Comparison of ENCODE assay signal across 10 cellular contexts in genomic region chr7:66150471-66150870, GRCh38. TPM values are rescaled to one million over a fixed set of nuclear protein-coding genes. Genes with fewer than 3 reads are reported as not detected.
DNase-seq lines count a peak whose midpoint lies in the region; ATAC-seq and TF ChIP-seq lines count a peak whose summit lies in the region.
"Had no signal": no experiment of that assay in that cellular context is flagged by ENCODE, and none has a peak within 500 bp of the region (broad histone marks: within the 10 kb centered on the region; RNA-seq: fewer than 3 reads in every experiment).

No MANE protein-coding gene starts in this region.

- H2BK12ac ChIP-seq in mesenchymal stem cell (ENCODE audit: low read length in 2 of 2): peak overlapping the region; percentile 69 to 100

- H3K4ac ChIP-seq in mesenchymal stem cell (ENCODE audit: low read depth in 1 of 2, low read length in 2 of 2): peak overlapping the region; percentile 57 to 100

- H4K8ac ChIP-seq in mesenchymal stem cell (ENCODE audit: low read length): peak overlapping the region; percentile 51

- no peaks in the 10 kb centered on the region for H3K9me3 Mint-ChIP-seq in activated CD8-positive, alpha-beta T cell treated with anti-CD3 and anti-CD28 coated beads, Interleukin-2, amount 10 ng/mL, durations not matched to agents 7 days and 5 days (ENCODE audit: insufficient read depth)
- no peaks in the 10 kb centered on the region for H3K9me3 Mint-ChIP-seq in activated CD8-positive, alpha-beta T cell treated with anti-CD3 and anti-CD28 coated beads for 36 hours
- H3K9me3 Mint-ChIP-seq in central memory CD8-positive, alpha-beta T cell: no peaks in the 10 kb centered on the region
- H3K9me3 Mint-ChIP-seq in type B pancreatic cell (no peaks in the 10 kb centered on the region), progenitor cell of endocrine pancreas (ENCODE audit: low read depth) (no peaks in the 10 kb centered on the region)

- peak overlapping the region; percentile 62 for H4K91ac ChIP-seq in mesenchymal stem cell (ENCODE audit: low read length)

- H3K4me1 Mint-ChIP-seq in activated CD8-positive, alpha-beta T cell treated with anti-CD3 and anti-CD28 coated beads, Interleukin-2, amount 10 ng/mL, durations not matched to agents 7 days and 5 days (ENCODE audit: low read depth): peaks cover 29% of the 10 kb centered on the region
- H3K4me1 Mint-ChIP-seq in activated CD8-positive, alpha-beta T cell treated with anti-CD3 and anti-CD28 coated beads for 36 hours (ENCODE audit: low read depth): peaks cover 32% of the 10 kb centered on the region
- H3K4me1 Mint-ChIP-seq in central memory CD8-positive, alpha-beta T cell: peaks cover 25% of the 10 kb centered on the region
- H3K4me1 Mint-ChIP-seq in type B pancreatic cell (ENCODE audit: unreplicated experiment) (peaks cover 50% of the 10 kb centered on the region), progenitor cell of endocrine pancreas (ENCODE audit: low read depth) (peaks cover 18% of the 10 kb centered on the region)

- H3K9me3 ChIP-seq in mesenchymal stem cell (ENCODE audit: control insufficient read depth, low read length): no peaks in the 10 kb centered on the region

- H3K27ac Mint-ChIP-seq in activated CD8-positive, alpha-beta T cell treated with anti-CD3 and anti-CD28 coated beads, Interleukin-2, amount 10 ng/mL, durations not matched to agents 7 days and 5 days: peak overlapping the region; percentile 13
- no peak overlapping the region for H3K27ac Mint-ChIP-seq in activated CD8-positive, alpha-beta T cell treated with anti-CD3 and anti-CD28 coated beads for 36 hours
- peak overlapping the region; percentile 8 for H3K27ac Mint-ChIP-seq in central memory CD8-positive, alpha-beta T cell (ENCODE audit: low read depth)
- H3K27ac Mint-ChIP-seq in type B pancreatic cell (peak overlapping the region; percentile 41), progenitor cell of endocrine pancreas (no peak overlapping the region)
- H3K27ac Mint-ChIP-seq: B cell had no signal

- H3K4me3 Mint-ChIP-seq in activated CD8-positive, alpha-beta T cell treated with anti-CD3 and anti-CD28 coated beads, Interleukin-2, amount 10 ng/mL, durations not matched to agents 7 days and 5 days: no peak overlapping the region
- H3K4me3 Mint-ChIP-seq in activated CD8-positive, alpha-beta T cell treated with anti-CD3 and anti-CD28 coated beads for 36 hours: no peak overlapping the region
- H3K4me3 Mint-ChIP-seq in central memory CD8-positive, alpha-beta T cell: no peak overlapping the region
- no peak overlapping the region for H3K4me3 Mint-ChIP-seq in type B pancreatic cell
- no peak overlapping the region for H3K4me3 Mint-ChIP-seq in progenitor cell of endocrine pancreas (ENCODE audit: low read depth)
- H3K4me3 Mint-ChIP-seq: B cell had no signal

- CTCF ChIA-PET in activated CD8-positive, alpha-beta T cell treated with anti-CD3 and anti-CD28 coated beads, Interleukin-2, amount 10 ng/mL, durations not matched to agents 7 days and 5 days (lab: Charles Lee): interaction anchor here (0.9 kb wide), 1 partner anchor 10 kb away, joined by 3 read pairs; no protein-coding TSS in a partner anchor
- CTCF ChIA-PET in activated CD8-positive, alpha-beta T cell treated with anti-CD3 and anti-CD28 coated beads for 36 hours (lab: Charles Lee): no interaction called here

- H3K36me3 ChIP-seq in mesenchymal stem cell (ENCODE audit: control insufficient read depth in 1 of 2, insufficient read depth in 2 of 2, low read depth in 1 of 2, low read length in 2 of 2): peaks cover 23 to 53% of the 10 kb centered on the region in 2 experiments

- H2AFZ ChIP-seq in mesenchymal stem cell (ENCODE audit: low read depth, low read length): no peak overlapping the region

- POLR2A ChIA-PET in activated CD8-positive, alpha-beta T cell treated with anti-CD3 and anti-CD28 coated beads, Interleukin-2, amount 10 ng/mL, durations not matched to agents 7 days and 5 days (lab: Charles Lee): interaction anchor here (0.9 kb wide), 1 partner anchor 15 kb away, joined by 3 read pairs; no protein-coding TSS in a partner anchor
- POLR2A ChIA-PET in activated CD8-positive, alpha-beta T cell treated with anti-CD3 and anti-CD28 coated beads for 36 hours (lab: Charles Lee): interaction anchor here (0.6 kb wide), 1 partner anchor 82 kb away, joined by 4 read pairs; no protein-coding TSS in a partner anchor

- H3K4me1 ChIP-seq in mesenchymal stem cell (ENCODE audit: control insufficient read depth, insufficient read depth, low read depth, low read length): peaks cover 17% of the 10 kb centered on the region

- no peak overlapping the region for H3K14ac ChIP-seq in mesenchymal stem cell (ENCODE audit: low read length in 2 of 2)

- H2BK5ac ChIP-seq in mesenchymal stem cell (ENCODE audit: low read depth, low read length, poor library complexity, severe bottlenecking): no peak overlapping the region

- DNase-seq in activated CD8-positive, alpha-beta T cell treated with anti-CD3 and anti-CD28 coated beads, Interleukin-2, amount 10 ng/mL, durations not matched to agents 7 days and 5 days: peak; percentile 25
- no peak for DNase-seq in activated CD8-positive, alpha-beta T cell treated with anti-CD3 and anti-CD28 coated beads for 36 hours
- DNase-seq in central memory CD8-positive, alpha-beta T cell (ENCODE audit: low spot score in 2 of 2): no peak
- DNase-seq in mesenchymal stem cell (peak; percentile 63), type B pancreatic cell (ENCODE audit: extremely low spot score, unreplicated experiment) (no peak), NCI-H146 (lab: John Stamatoyannopoulos, UW) (no peak), progenitor cell of endocrine pancreas (ENCODE audit: low spot score, unreplicated experiment) (no peak)
- DNase-seq: effector CD8-positive, alpha-beta T cell had no signal

- intact Hi-C loops in activated CD8-positive, alpha-beta T cell treated with anti-CD3 and anti-CD28 coated beads for 36 hours (cut with micrococcal nuclease): no loop called here

- TF ChIP-seq CTCF in activated CD8-positive, alpha-beta T cell treated with anti-CD3 and anti-CD28 coated beads for 36 hours (IDR thresholded peaks at IDR 0.05): no peak
- TF ChIP-seq CTCF in type B pancreatic cell (conservative IDR thresholded peaks at IDR 0.05): no peak
- no peak for TF ChIP-seq CTCF in progenitor cell of endocrine pancreas (IDR thresholded peaks at IDR 0.05; ENCODE audit: unreplicated experiment)

- peak overlapping the region; percentile 65 for H2BK120ac ChIP-seq in mesenchymal stem cell (ENCODE audit: low read depth, low read length)

- no peak overlapping the region for H3K27ac ChIP-seq in mesenchymal stem cell (ENCODE audit: low read length, poor library complexity, severe bottlenecking)

- H3K36me3 Mint-ChIP-seq in activated CD8-positive, alpha-beta T cell treated with anti-CD3 and anti-CD28 coated beads, Interleukin-2, amount 10 ng/mL, durations not matched to agents 7 days and 5 days (ENCODE audit: low read depth): peaks cover 52% of the 10 kb centered on the region
- peaks cover 57% of the 10 kb centered on the region for H3K36me3 Mint-ChIP-seq in activated CD8-positive, alpha-beta T cell treated with anti-CD3 and anti-CD28 coated beads for 36 hours (ENCODE audit: low read depth)
- H3K36me3 Mint-ChIP-seq in central memory CD8-positive, alpha-beta T cell (ENCODE audit: insufficient read depth): peaks cover 57% of the 10 kb centered on the region
- H3K36me3 Mint-ChIP-seq in type B pancreatic cell (peaks cover 30% of the 10 kb centered on the region), progenitor cell of endocrine pancreas (ENCODE audit: insufficient read depth) (peaks cover 24% of the 10 kb centered on the region)

- H3K4me2 ChIP-seq in mesenchymal stem cell (ENCODE audit: low read length, poor library complexity, severe bottlenecking): no peak overlapping the region

- H3K23ac ChIP-seq in mesenchymal stem cell (ENCODE audit: low read length in 2 of 2): no peak overlapping the region

- peak overlapping the region; percentile 69 for H2AK5ac ChIP-seq in mesenchymal stem cell (ENCODE audit: low read length, severe bottlenecking)

- peaks cover 38% of the 10 kb centered on the region for H3K79me1 ChIP-seq in mesenchymal stem cell (replicated peaks; ENCODE audit: low read length, poor library complexity, severe bottlenecking)

- no peak overlapping the region for H3K4me3 ChIP-seq in mesenchymal stem cell (ENCODE audit: insufficient read depth in 1 of 2, low read depth in 1 of 2, low read length in 2 of 2)

- 29% methylated on average over 3 of the region's 3 CpGs for WGBS in mesenchymal stem cell

- no peaks in the 10 kb centered on the region for H3K27me3 ChIP-seq in mesenchymal stem cell (ENCODE audit: control insufficient read depth in 1 of 2, insufficient read depth in 1 of 2, low read length in 2 of 2)

- H2BK15ac ChIP-seq in mesenchymal stem cell (ENCODE audit: low read depth, poor library complexity, severe bottlenecking): no peak overlapping the region

- no peaks in the 10 kb centered on the region for H3K27me3 Mint-ChIP-seq in activated CD8-positive, alpha-beta T cell treated with anti-CD3 and anti-CD28 coated beads, Interleukin-2, amount 10 ng/mL, durations not matched to agents 7 days and 5 days (ENCODE audit: low read depth)
- no peaks in the 10 kb centered on the region for H3K27me3 Mint-ChIP-seq in activated CD8-positive, alpha-beta T cell treated with anti-CD3 and anti-CD28 coated beads for 36 hours
- H3K27me3 Mint-ChIP-seq in central memory CD8-positive, alpha-beta T cell: no peaks in the 10 kb centered on the region
- H3K27me3 Mint-ChIP-seq in type B pancreatic cell (no peaks in the 10 kb centered on the region), progenitor cell of endocrine pancreas (no peaks in the 10 kb centered on the region)
- H3K27me3 Mint-ChIP-seq: B cell had no signal

- H3K18ac ChIP-seq in mesenchymal stem cell (ENCODE audit: low read depth in 1 of 2, low read length in 2 of 2): peak overlapping the region; percentile 97 to 99

- peak overlapping the region; percentile 53 for H3K9ac ChIP-seq in mesenchymal stem cell (ENCODE audit: low read length)

- no peak for ATAC-seq in activated CD8-positive, alpha-beta T cell treated with anti-CD3 and anti-CD28 coated beads, Interleukin-2, amount 10 ng/mL, durations not matched to agents 7 days and 5 days
- ATAC-seq in activated CD8-positive, alpha-beta T cell treated with anti-CD3 and anti-CD28 coated beads for 36 hours: no peak
- ATAC-seq in central memory CD8-positive, alpha-beta T cell (replicated peaks; ENCODE audit: extremely low read depth, poor library complexity, severe bottlenecking): no peak
- no peak for ATAC-seq in GM18867 (IDR thresholded peaks at IDR 0.05; ENCODE audit: unreplicated experiment)

RNA-seq across cellular contexts. Expression of gene CRCP, which starts 35.8 kb away (rescaled TPM):
- 10 to 100 TPM; 29.0 to 31.3 TPM for total RNA-seq in activated CD8-positive, alpha-beta T cell treated with anti-CD3 and anti-CD28 coated beads, Interleukin-2, amount 10 ng/mL, durations not matched to agents 7 days and 5 days
- 10 to 100 TPM; 25.5 to 25.9 TPM for total RNA-seq in activated CD8-positive, alpha-beta T cell treated with anti-CD3 and anti-CD28 coated beads for 36 hours
- 17.4 TPM for polyA plus RNA-seq in mesenchymal stem cell (2013, experiment 1 of 2)
- polyA plus RNA-seq in mesenchymal stem cell (2013, experiment 2 of 2): 17.1 TPM
- total RNA-seq in type B pancreatic cell (ENCODE audit: low replicate concordance): 28.6 and 29.0 TPM in 2 replicates
- 32.4 and 34.8 TPM in 2 replicates for total RNA-seq in progenitor cell of endocrine pancreas

RNA-seq across cellular contexts. Expression of gene TPST1, which starts 54.7 kb away (rescaled TPM):
- total RNA-seq in activated CD8-positive, alpha-beta T cell treated with anti-CD3 and anti-CD28 coated beads, Interleukin-2, amount 10 ng/mL, durations not matched to agents 7 days and 5 days: 1 to 10 TPM; 1.6 to 1.8 TPM
- 1 to 10 TPM; 2.4 TPM for total RNA-seq in activated CD8-positive, alpha-beta T cell treated with anti-CD3 and anti-CD28 coated beads for 36 hours
- polyA plus RNA-seq in mesenchymal stem cell (2013, experiment 1 of 2): 58.0 TPM
- polyA plus RNA-seq in mesenchymal stem cell (2013, experiment 2 of 2): 58.7 TPM
- 12.0 and 26.9 TPM in 2 replicates for total RNA-seq in type B pancreatic cell (ENCODE audit: low replicate concordance)
- 29.6 and 30.5 TPM in 2 replicates for total RNA-seq in progenitor cell of endocrine pancreas

Comparison
In these comparisons a context has a peak if more than half of its experiments do, and no peak if none do; other contexts are left out.
1. DNase-seq: peak in activated CD8-positive, alpha-beta T cell treated with anti-CD3 and anti-CD28 coated beads, Interleukin-2, amount 10 ng/mL, durations not matched to agents 7 days and 5 days (single experiment) and mesenchymal stem cell (single experiment); none in activated CD8-positive, alpha-beta T cell treated with anti-CD3 and anti-CD28 coated beads for 36 hours (single experiment), central memory CD8-positive, alpha-beta T cell (0 of 2), type B pancreatic cell (single experiment), NCI-H146 (single experiment) and progenitor cell of endocrine pancreas (single experiment).
2. H3K27ac Mint-ChIP-seq: peak in activated CD8-positive, alpha-beta T cell treated with anti-CD3 and anti-CD28 coated beads, Interleukin-2, amount 10 ng/mL, durations not matched to agents 7 days and 5 days (single experiment), central memory CD8-positive, alpha-beta T cell (single experiment) and type B pancreatic cell (single experiment); none in activated CD8-positive, alpha-beta T cell treated with anti-CD3 and anti-CD28 coated beads for 36 hours (single experiment) and progenitor cell of endocrine pancreas (single experiment).